In genomic region chr7:1397491-1398327, GRCh38 we compare ENCODE assay signal across 20 cellular contexts.
DNase-seq lines count a peak whose midpoint lies in the region; ATAC-seq, FAIRE-seq and TF ChIP-seq lines count a peak whose summit lies in the region.
"Had no signal": no experiment of that assay in that cellular context is flagged by ENCODE, and none has a peak within 500 bp of the region (broad histone marks: within the 10 kb centered on the region; RNA-seq: fewer than 3 reads in every experiment).

No MANE protein-coding gene starts in this region.

- ATAC-seq in A549: no peak
- ATAC-seq in GM18868 (IDR thresholded peaks at IDR 0.05; ENCODE audit: unreplicated experiment): no peak
- no peak for ATAC-seq in HG02970 (IDR thresholded peaks at IDR 0.05; ENCODE audit: low FRiP score, unreplicated experiment)
- ATAC-seq: Panc1, upper lobe of right lung had no signal

- CTCF ChIA-PET in A549 (lab: Yijun Ruan, JAX): interaction anchor here (0.8 to 7.1 kb wide), 4 partner anchors 10 to 558 kb away, joined by 3 to 54 read pairs (median 9); no protein-coding TSS in a partner anchor

- DNase-seq in A549 (ENCODE audit: low read depth in 1 of 2, low spot score in 1 of 2) (no peak), GM04504 (ENCODE audit: low read depth) (peak; percentile 23), RPMI7951 (ENCODE audit: low read depth) (peak; percentile 81), fibroblast of peridontal ligament (ENCODE audit: extremely low read depth) (peak; percentile 45), HuH-7 (ENCODE audit: low spot score) (no peak), NCI-H2171 (lab: John Stamatoyannopoulos, UW) (no peak)
- DNase-seq: adrenal gland, cortex of kidney, Kasumi-1, kidney glomerular epithelial cell, NCI-H2081 treated with DMSO at 0.1 percent for 48 hours, NCI-H69, SW 1271, upper lobe of right lung had no signal

- H3K4me3 ChIP-seq in A549: no peak overlapping the region
- H3K4me3 ChIP-seq: adrenal gland, hepatocyte, upper lobe of right lung had no signal

- POLR2A ChIA-PET in A549 (lab: Yijun Ruan, JAX): no interaction called here

- no peak overlapping the region for H3K4me2 ChIP-seq in A549
- H3K4me2 ChIP-seq: hepatocyte had no signal

- TF ChIP-seq CTCF in A549 (IDR thresholded peaks at IDR 0.05): no peak

- H3K27ac ChIP-seq in A549: 0 out of 6 replicates have a peak overlapping the region, but pooled peaks of 1 of the 2 experiments have one; percentile 10
- H3K27ac ChIP-seq: adrenal gland, hepatocyte, HL-60, upper lobe of right lung had no signal

- 55% methylated on average over 12 of the region's 12 CpGs for WGBS in A549 (ENCODE audit: missing lambda C conversion rate)

- H3K9me3 ChIP-seq in A549: peaks cover 8% of the 10 kb centered on the region
- H3K9me3 ChIP-seq: adrenal gland, upper lobe of right lung had no signal

- FAIRE-seq in A549 (lab: Jason Lieb, UNC): no peak
- FAIRE-seq: D721Med had no signal

- no peak for TF ChIP-seq POLR2A in A549 (IDR thresholded peaks at IDR 0.05; ENCODE audit: low read length)

- TF ChIP-seq RAD21 in A549 (conservative IDR thresholded peaks at IDR 0.05 in 1 of 2, IDR thresholded peaks at IDR 0.05 in 1 of 2): no peak

- peaks cover 5% of the 10 kb centered on the region; the same call in 1 of the 3 replicates for H3K4me1 ChIP-seq in A549
- H3K4me1 ChIP-seq: adrenal gland, upper lobe of right lung had no signal

- TF ChIP-seq EP300 in A549 (IDR thresholded peaks at IDR 0.05): no peak

TF ChIP-seq in A549, 52 proteins besides CTCF, POLR2A, EP300 and RAD21:
- TF ChIP-seq RNF2 (IDR thresholded peaks at IDR 0.05; ENCODE audit: borderline replicate concordance, low read depth) (no peak), NFE2L2 (conservative IDR thresholded peaks at IDR 0.05; ENCODE audit: low read length) (peak; percentile 44; the same call in 1 of the 2 replicates), MAFK (IDR thresholded peaks at IDR 0.05; ENCODE audit: partially characterized antibody) (peak; percentile 84), ELK1 (IDR thresholded peaks at IDR 0.05; ENCODE audit: low read depth, low read length) (no peak), CHD4 (IDR thresholded peaks at IDR 0.05; ENCODE audit: borderline replicate concordance) (no peak), CEBPB (IDR thresholded peaks at IDR 0.05) (peak in 1 of 2 experiments; percentile 28; a peak in 2 of 4 replicates)

Comparison
In these comparisons a context has a peak if more than half of its experiments do, and no peak if none do; other contexts are left out.
1. DNase-seq: peak in GM04504 (single experiment), RPMI7951 (single experiment) and fibroblast of peridontal ligament (single experiment); none in A549 (0 of 2), HuH-7 (single experiment) and NCI-H2171 (single experiment).